In the genomic region with DNA sequence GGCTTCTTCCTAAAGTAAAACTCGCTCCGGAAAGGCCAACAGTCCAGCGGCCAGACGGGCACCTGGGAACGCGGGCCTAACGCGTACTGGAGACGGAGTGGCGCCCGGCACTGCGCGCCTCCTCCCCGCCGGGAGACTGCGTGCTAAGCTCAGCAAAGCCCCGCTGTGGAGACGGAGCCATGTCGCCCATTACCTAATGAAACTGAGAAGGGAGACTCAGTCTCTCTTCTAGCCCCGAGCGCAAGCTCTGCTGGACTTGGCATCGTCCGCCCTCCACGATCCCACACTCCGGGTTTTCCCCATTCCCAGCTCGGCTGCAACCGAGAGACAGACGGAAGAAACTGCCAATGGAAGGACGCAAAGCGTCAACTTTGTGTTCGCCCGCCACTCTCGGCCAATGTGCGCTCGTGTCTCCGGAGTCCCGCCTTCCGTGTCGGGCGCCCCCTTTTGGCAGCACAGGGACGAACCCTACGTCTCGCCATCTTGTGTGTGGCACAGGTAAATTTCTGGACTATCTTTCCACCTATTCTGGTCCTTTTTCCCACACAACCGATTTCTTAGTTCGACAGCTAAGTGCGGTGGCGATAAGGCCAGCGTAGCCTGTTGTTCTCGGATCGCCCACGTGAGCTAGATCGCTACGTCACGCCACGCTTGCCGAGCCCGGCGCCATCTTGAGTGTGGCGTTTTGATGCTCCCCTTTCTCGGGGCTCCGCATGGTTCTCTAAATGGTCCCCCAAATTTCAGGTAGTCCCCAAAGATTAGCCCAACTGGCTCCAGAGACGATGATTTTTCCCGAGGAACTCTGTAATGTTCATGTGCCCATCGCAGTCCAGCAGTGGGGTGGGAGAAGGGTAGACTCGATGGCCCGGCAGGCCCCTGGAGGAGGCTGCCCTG, we compare ENCODE assay signal across 8 cellular contexts. TPM values are rescaled to one million over a fixed set of nuclear protein-coding genes. Genes with fewer than 3 reads are reported as not detected.
A peak's percentile ranks its signal among the peaks of the same experiment; 100 is the strongest.
DNase-seq lines count a peak whose midpoint lies in the region; ATAC-seq and TF ChIP-seq lines count a peak whose summit lies in the region.

No MANE protein-coding gene starts in this region.

- POLR2A ChIA-PET in WTC11 (lab: Charles Lee): interaction anchor here (0.9 to 4.8 kb wide), 14 partner anchors 8 to 243 kb away, joined by 3 to 72 read pairs (median 7); a partner anchor contains a TSS

- peak overlapping the region; percentile 88 for H3K4me3 Mint-ChIP-seq in WTC11

- DNase-seq in AG08396 (ENCODE audit: low spot score) (peak; percentile 97), NCI-H2196 treated with DMSO at 0.1 percent for 48 hours (lab: John Stamatoyannopoulos, UW; ENCODE audit: unreplicated experiment) (peak; percentile 96), WTC11 (ENCODE audit: low spot score) (peak; percentile 98), caudate nucleus (lab: John Stamatoyannopoulos, UW) (peak; percentile 75 to 99 (median 97)), iris pigment epithelial cell (ENCODE audit: low read depth) (peak; percentile 99)
- DNase-seq in stimulated activated CD4-positive, alpha-beta T cell treated with anti-CD3 and anti-CD28 coated beads, Interleukin-12 subunit alpha, Interleukin-12 subunit beta, amount 100 ng/mL, for 24 hours (ENCODE audit: low read depth in 2 of 2): peak; percentile 93 to 95

- H3K9me3 Mint-ChIP-seq in WTC11: no peaks in the 10 kb centered on the region

- TF ChIP-seq CTCF in WTC11 (IDR thresholded peaks at IDR 0.05): peak; percentile 73

- peaks cover 25% of the 10 kb centered on the region for H3K36me3 Mint-ChIP-seq in WTC11

- ATAC-seq in GM18873 (IDR thresholded peaks at IDR 0.05; ENCODE audit: low FRiP score, unreplicated experiment) (peak; percentile 45), HG03139 (IDR thresholded peaks at IDR 0.05; ENCODE audit: unreplicated experiment) (peak; percentile 28), WTC11 (peak; percentile 58)

- H3K4me1 Mint-ChIP-seq in WTC11: peaks cover 19% of the 10 kb centered on the region

- peaks cover 5% of the 10 kb centered on the region; the same call in 1 of the 2 replicates for H3K27me3 Mint-ChIP-seq in WTC11 (ENCODE audit: low read depth)

- H3K27ac Mint-ChIP-seq in WTC11: peak overlapping the region; percentile 100

- CTCF ChIA-PET in WTC11 (lab: Charles Lee): interaction anchor here (0.6 to 4.0 kb wide), 21 partner anchors 10 to 176 kb away, joined by 3 to 39 read pairs (median 5); a partner anchor contains a TSS

- peak overlapping the region; percentile 100 for H3K27ac ChIP-seq in caudate nucleus (ENCODE audit: low read depth, low read length)

TF ChIP-seq in WTC11, 78 proteins besides CTCF, POLR2A, EP300 and RAD21 (continues in another document):
- peak; percentile 77 for TF ChIP-seq FOXP1 (CRISPR knock-in tag; IDR thresholded peaks at IDR 0.05; ENCODE audit: borderline replicate concordance)
- TF ChIP-seq, protein P1, sequence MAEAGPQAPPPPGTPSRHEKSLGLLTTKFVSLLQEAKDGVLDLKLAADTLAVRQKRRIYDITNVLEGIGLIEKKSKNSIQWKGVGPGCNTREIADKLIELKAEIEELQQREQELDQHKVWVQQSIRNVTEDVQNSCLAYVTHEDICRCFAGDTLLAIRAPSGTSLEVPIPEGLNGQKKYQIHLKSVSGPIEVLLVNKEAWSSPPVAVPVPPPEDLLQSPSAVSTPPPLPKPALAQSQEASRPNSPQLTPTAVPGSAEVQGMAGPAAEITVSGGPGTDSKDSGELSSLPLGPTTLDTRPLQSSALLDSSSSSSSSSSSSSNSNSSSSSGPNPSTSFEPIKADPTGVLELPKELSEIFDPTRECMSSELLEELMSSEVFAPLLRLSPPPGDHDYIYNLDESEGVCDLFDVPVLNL (CRISPR knock-in tag; IDR thresholded peaks at IDR 0.05; ENCODE audit: borderline replicate concordance, low read depth): peak; percentile 64; the same call in 1 of the 2 replicates
- TF ChIP-seq CREM (CRISPR knock-in tag; IDR thresholded peaks at IDR 0.05): peak; percentile 84; the same call in 1 of the 2 replicates
- TF ChIP-seq SMAD4 (CRISPR knock-in tag; IDR thresholded peaks at IDR 0.05): no peak; the same call in 1 of the 2 replicates
- peak; percentile 73 for TF ChIP-seq ETV6 (CRISPR knock-in tag; IDR thresholded peaks at IDR 0.05)
- no peak for TF ChIP-seq NFATC4 (CRISPR knock-in tag; IDR thresholded peaks at IDR 0.05)
- peak; percentile 82; the same call in 1 of the 2 replicates for TF ChIP-seq FOXK1 (CRISPR knock-in tag; IDR thresholded peaks at IDR 0.05)
- TF ChIP-seq CREB1 (CRISPR knock-in tag; IDR thresholded peaks at IDR 0.05): no peak
- TF ChIP-seq ELF4 (CRISPR knock-in tag; IDR thresholded peaks at IDR 0.05; ENCODE audit: low read depth): no peak
- TF ChIP-seq ZNF423 (CRISPR knock-in tag; IDR thresholded peaks at IDR 0.05): no peak; the same call in 1 of the 2 replicates
- TF ChIP-seq, protein P2, sequence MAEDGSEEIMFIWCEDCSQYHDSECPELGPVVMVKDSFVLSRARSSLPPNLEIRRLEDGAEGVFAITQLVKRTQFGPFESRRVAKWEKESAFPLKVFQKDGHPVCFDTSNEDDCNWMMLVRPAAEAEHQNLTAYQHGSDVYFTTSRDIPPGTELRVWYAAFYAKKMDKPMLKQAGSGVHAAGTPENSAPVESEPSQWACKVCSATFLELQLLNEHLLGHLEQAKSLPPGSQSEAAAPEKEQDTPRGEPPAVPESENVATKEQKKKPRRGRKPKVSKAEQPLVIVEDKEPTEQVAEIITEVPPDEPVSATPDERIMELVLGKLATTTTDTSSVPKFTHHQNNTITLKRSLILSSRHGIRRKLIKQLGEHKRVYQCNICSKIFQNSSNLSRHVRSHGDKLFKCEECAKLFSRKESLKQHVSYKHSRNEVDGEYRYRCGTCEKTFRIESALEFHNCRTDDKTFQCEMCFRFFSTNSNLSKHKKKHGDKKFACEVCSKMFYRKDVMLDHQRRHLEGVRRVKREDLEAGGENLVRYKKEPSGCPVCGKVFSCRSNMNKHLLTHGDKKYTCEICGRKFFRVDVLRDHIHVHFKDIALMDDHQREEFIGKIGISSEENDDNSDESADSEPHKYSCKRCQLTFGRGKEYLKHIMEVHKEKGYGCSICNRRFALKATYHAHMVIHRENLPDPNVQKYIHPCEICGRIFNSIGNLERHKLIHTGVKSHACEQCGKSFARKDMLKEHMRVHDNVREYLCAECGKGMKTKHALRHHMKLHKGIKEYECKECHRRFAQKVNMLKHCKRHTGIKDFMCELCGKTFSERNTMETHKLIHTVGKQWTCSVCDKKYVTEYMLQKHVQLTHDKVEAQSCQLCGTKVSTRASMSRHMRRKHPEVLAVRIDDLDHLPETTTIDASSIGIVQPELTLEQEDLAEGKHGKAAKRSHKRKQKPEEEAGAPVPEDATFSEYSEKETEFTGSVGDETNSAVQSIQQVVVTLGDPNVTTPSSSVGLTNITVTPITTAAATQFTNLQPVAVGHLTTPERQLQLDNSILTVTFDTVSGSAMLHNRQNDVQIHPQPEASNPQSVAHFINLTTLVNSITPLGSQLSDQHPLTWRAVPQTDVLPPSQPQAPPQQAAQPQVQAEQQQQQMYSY (CRISPR knock-in tag; IDR thresholded peaks at IDR 0.05): peak; percentile 100
- TF ChIP-seq NR2C2 (CRISPR knock-in tag; IDR thresholded peaks at IDR 0.05): no peak
- TF ChIP-seq, protein P3, sequence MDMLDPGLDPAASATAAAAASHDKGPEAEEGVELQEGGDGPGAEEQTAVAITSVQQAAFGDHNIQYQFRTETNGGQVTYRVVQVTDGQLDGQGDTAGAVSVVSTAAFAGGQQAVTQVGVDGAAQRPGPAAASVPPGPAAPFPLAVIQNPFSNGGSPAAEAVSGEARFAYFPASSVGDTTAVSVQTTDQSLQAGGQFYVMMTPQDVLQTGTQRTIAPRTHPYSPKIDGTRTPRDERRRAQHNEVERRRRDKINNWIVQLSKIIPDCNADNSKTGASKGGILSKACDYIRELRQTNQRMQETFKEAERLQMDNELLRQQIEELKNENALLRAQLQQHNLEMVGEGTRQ (CRISPR knock-in tag; IDR thresholded peaks at IDR 0.05): peak; percentile 59
- no peak for TF ChIP-seq CBFB (CRISPR knock-in tag; IDR thresholded peaks at IDR 0.05; ENCODE audit: low read depth)
- peak; percentile 55 for TF ChIP-seq GABPB1 (CRISPR knock-in tag; IDR thresholded peaks at IDR 0.05)
- peak; percentile 84 for TF ChIP-seq MYBL2 (CRISPR knock-in tag; IDR thresholded peaks at IDR 0.05)
- no peak for TF ChIP-seq JAZF1 (CRISPR knock-in tag; IDR thresholded peaks at IDR 0.05)
- TF ChIP-seq, protein P4, sequence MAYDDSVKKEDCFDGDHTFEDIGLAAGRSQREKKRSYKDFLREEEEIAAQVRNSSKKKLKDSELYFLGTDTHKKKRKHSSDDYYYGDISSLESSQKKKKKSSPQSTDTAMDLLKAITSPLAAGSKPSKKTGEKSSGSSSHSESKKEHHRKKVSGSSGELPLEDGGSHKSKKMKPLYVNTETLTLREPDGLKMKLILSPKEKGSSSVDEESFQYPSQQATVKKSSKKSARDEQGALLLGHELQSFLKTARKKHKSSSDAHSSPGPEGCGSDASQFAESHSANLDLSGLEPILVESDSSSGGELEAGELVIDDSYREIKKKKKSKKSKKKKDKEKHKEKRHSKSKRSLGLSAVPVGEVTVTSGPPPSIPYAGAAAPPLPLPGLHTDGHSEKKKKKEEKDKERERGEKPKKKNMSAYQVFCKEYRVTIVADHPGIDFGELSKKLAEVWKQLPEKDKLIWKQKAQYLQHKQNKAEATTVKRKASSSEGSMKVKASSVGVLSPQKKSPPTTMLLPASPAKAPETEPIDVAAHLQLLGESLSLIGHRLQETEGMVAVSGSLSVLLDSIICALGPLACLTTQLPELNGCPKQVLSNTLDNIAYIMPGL (CRISPR knock-in tag; IDR thresholded peaks at IDR 0.05): peak; percentile 18
- no peak for TF ChIP-seq OVOL2 (CRISPR knock-in tag; IDR thresholded peaks at IDR 0.05; ENCODE audit: borderline replicate concordance)
- peak; percentile 86 for TF ChIP-seq TEAD1 (CRISPR knock-in tag; IDR thresholded peaks at IDR 0.05)
- TF ChIP-seq, protein P5, sequence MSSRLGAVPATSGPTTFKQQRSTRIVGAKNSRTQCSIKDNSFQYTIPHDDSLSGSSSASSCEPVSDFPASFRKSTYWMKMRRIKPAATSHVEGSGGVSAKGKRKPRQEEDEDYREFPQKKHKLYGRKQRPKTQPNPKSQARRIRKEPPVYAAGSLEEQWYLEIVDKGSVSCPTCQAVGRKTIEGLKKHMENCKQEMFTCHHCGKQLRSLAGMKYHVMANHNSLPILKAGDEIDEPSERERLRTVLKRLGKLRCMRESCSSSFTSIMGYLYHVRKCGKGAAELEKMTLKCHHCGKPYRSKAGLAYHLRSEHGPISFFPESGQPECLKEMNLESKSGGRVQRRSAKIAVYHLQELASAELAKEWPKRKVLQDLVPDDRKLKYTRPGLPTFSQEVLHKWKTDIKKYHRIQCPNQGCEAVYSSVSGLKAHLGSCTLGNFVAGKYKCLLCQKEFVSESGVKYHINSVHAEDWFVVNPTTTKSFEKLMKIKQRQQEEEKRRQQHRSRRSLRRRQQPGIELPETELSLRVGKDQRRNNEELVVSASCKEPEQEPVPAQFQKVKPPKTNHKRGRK (CRISPR knock-in tag; IDR thresholded peaks at IDR 0.05; ENCODE audit: borderline replicate concordance): 0 out of 2 replicates have a peak, but pooled peaks have one; percentile 53

RNA-seq across cellular contexts. Expression of a gene that starts 1.3 kb away (rescaled TPM):
- 2,164 to 2,284 TPM (median 2,200 TPM) in 3 replicates for total RNA-seq in WTC11 (2021)

Comparison
In these comparisons a context has a peak if more than half of its experiments do, and no peak if none do; other contexts are left out.
1. Peak in every context shown above with its lines: DNase-seq, ATAC-seq and H3K27ac ChIP-seq.